In genomic region chr6:24933868-24934401, GRCh38 we compare ENCODE assay signal across 1 cellular context.
TF ChIP-seq lines count a peak whose summit lies in the region.

No MANE protein-coding gene starts in this region.

TF ChIP-seq in HepG2, 621 proteins besides CTCF, POLR2A, EP300 and RAD21 (continued from another document):
- TF ChIP-seq STAG1 (CRISPR knock-in tag; IDR thresholded peaks at IDR 0.05) = peak; percentile 39
TF ChIP-seq in HepG2: peak in this region for 2.
